29 cellular contexts compared by ENCODE assay signal in genomic region chr22:47269689-47270088, GRCh38.
DNase-seq lines count a peak whose midpoint lies in the region; ATAC-seq, FAIRE-seq and TF ChIP-seq lines count a peak whose summit lies in the region.
"Had no signal": no experiment of that assay in that cellular context is flagged by ENCODE, and none has a peak within 500 bp of the region (broad histone marks: within the 10 kb centered on the region; RNA-seq: fewer than 3 reads in every experiment).

No MANE protein-coding gene starts in this region.

- FAIRE-seq in bronchial epithelial cell (lab: Jason Lieb, UNC): peak; percentile 32
- FAIRE-seq: A204.1, GM12878, GM12892, GM18507 had no signal

- peaks cover 40% of the 10 kb centered on the region for H3K9me3 Mint-ChIP-seq in endothelial cell (ENCODE audit: unreplicated experiment)
- H3K9me3 Mint-ChIP-seq in activated naive CD4-positive, alpha-beta T cell treated with anti-CD3 and anti-CD28 coated beads for 36 hours: no peaks in the 10 kb centered on the region
- peaks cover 52% of the 10 kb centered on the region for H3K9me3 Mint-ChIP-seq in WTC11
- H3K9me3 Mint-ChIP-seq: CD4-positive, alpha-beta memory T cell; CD8-positive, alpha-beta memory T cell had no signal

- peaks cover 11% of the 10 kb centered on the region for H3K36me3 Mint-ChIP-seq in endothelial cell (ENCODE audit: low read depth, unreplicated experiment)
- no peaks in the 10 kb centered on the region for H3K36me3 Mint-ChIP-seq in activated naive CD4-positive, alpha-beta T cell treated with anti-CD3 and anti-CD28 coated beads for 36 hours (ENCODE audit: low read depth)
- peaks cover 8% of the 10 kb centered on the region; the same call in 1 of the 2 replicates for H3K36me3 Mint-ChIP-seq in WTC11
- H3K36me3 Mint-ChIP-seq: CD14-positive monocyte; CD4-positive, alpha-beta memory T cell; CD4-positive, CD25-positive, alpha-beta regulatory T cell; CD8-positive, alpha-beta memory T cell had no signal

- DNase-seq in bronchial epithelial cell (ENCODE audit: low read depth) (no peak), endothelial cell (ENCODE audit: low spot score) (no peak), left lobe of liver (ENCODE audit: low spot score) (no peak), nucleus accumbens (lab: John Stamatoyannopoulos, UW) (no peak), WTC11 (ENCODE audit: low spot score) (no peak), KBM-7 (no peak)
- DNase-seq in activated naive CD4-positive, alpha-beta T cell treated with anti-CD3 and anti-CD28 coated beads for 36 hours: no peak
- DNase-seq: 8988T; ACHN; BE2C; C1 segment of cervical spinal cord; CD4-positive, alpha-beta memory T cell; CD4-positive, CD25-positive, alpha-beta regulatory T cell; CD8-positive, alpha-beta memory T cell; COR-L47; DMS 273 treated with DMSO at 0.1 percent for 48 hours; DMS153; DMS53; DMS79; DND-41; EL; GDM1 had no signal

- H3K27ac ChIP-seq in liver (ENCODE audit: low read depth in 1 of 2, low read length in 2 of 2): no peak overlapping the region
- H3K27ac ChIP-seq: BLaER1 had no signal

- CTCF ChIA-PET in activated naive CD4-positive, alpha-beta T cell treated with anti-CD3 and anti-CD28 coated beads for 36 hours (lab: Charles Lee): no interaction called here
- CTCF ChIA-PET in WTC11 (lab: Charles Lee): interaction anchor here (0.7 kb wide), 1 partner anchor 121 kb away, joined by 3 read pairs; no protein-coding TSS in a partner anchor

- H3K4me1 ChIP-seq in liver (ENCODE audit: control insufficient read depth in 4 of 4, insufficient read depth in 4 of 4, low read length in 3 of 4): no peaks in the 10 kb centered on the region
- H3K4me1 ChIP-seq: BE2C, BLaER1 had no signal

- POLR2A ChIA-PET in WTC11 (lab: Charles Lee): no interaction called here

- H3K9ac ChIP-seq in liver (ENCODE audit: low read depth in 1 of 2, low read length in 2 of 2): no peak overlapping the region
- H3K9ac ChIP-seq: BLaER1 had no signal

- H3K27me3 ChIP-seq in bronchial epithelial cell (ENCODE audit: control insufficient read depth, insufficient read depth, low read length) (no peaks in the 10 kb centered on the region), liver (ENCODE audit: control insufficient read depth in 4 of 4, insufficient read depth in 4 of 4, low read length in 3 of 4) (no peaks in the 10 kb centered on the region)
- H3K27me3 ChIP-seq: BE2C, BLaER1 had no signal

- H3K36me3 ChIP-seq in bronchial epithelial cell (ENCODE audit: control insufficient read depth, insufficient read depth, low read length) (no peaks in the 10 kb centered on the region), liver (ENCODE audit: control insufficient read depth in 4 of 4, insufficient read depth in 3 of 4, low read depth in 1 of 4, low read length in 3 of 4) (no peaks in the 10 kb centered on the region)
- H3K36me3 ChIP-seq: BE2C, BLaER1 had no signal

- intact Hi-C loops in activated naive CD4-positive, alpha-beta T cell treated with anti-CD3 and anti-CD28 coated beads for 36 hours (cut with micrococcal nuclease): no loop called here

- H3K27me3 Mint-ChIP-seq in endothelial cell (ENCODE audit: unreplicated experiment): peaks cover 4% of the 10 kb centered on the region
- no peaks in the 10 kb centered on the region for H3K27me3 Mint-ChIP-seq in activated naive CD4-positive, alpha-beta T cell treated with anti-CD3 and anti-CD28 coated beads for 36 hours (ENCODE audit: low read depth)
- H3K27me3 Mint-ChIP-seq in WTC11 (ENCODE audit: low read depth): peaks cover 2% of the 10 kb centered on the region; the same call in 1 of the 2 replicates

- H3K27ac Mint-ChIP-seq in endothelial cell (ENCODE audit: unreplicated experiment): no peak overlapping the region
- H3K27ac Mint-ChIP-seq in activated naive CD4-positive, alpha-beta T cell treated with anti-CD3 and anti-CD28 coated beads for 36 hours: no peak overlapping the region
- no peak overlapping the region for H3K27ac Mint-ChIP-seq in WTC11
- H3K27ac Mint-ChIP-seq: CD14-positive monocyte; CD4-positive, alpha-beta memory T cell; CD4-positive, CD25-positive, alpha-beta regulatory T cell; CD8-positive, alpha-beta memory T cell had no signal

- peaks cover 0 to 5% (median 3%) of the 10 kb centered on the region in 4 donors for H3K9me3 ChIP-seq in liver (ENCODE audit: control insufficient read depth in 4 of 4, low read length in 3 of 4)
- H3K9me3 ChIP-seq: BE2C, BLaER1 had no signal

- H3K4me1 Mint-ChIP-seq in endothelial cell (ENCODE audit: unreplicated experiment) (no peaks in the 10 kb centered on the region), WTC11 (no peaks in the 10 kb centered on the region)
- H3K4me1 Mint-ChIP-seq in activated naive CD4-positive, alpha-beta T cell treated with anti-CD3 and anti-CD28 coated beads for 36 hours (ENCODE audit: low read depth): no peaks in the 10 kb centered on the region
- H3K4me1 Mint-ChIP-seq: CD14-positive monocyte; CD4-positive, alpha-beta memory T cell; CD4-positive, CD25-positive, alpha-beta regulatory T cell; CD8-positive, alpha-beta memory T cell had no signal

- TF ChIP-seq RAD21 in liver (IDR thresholded peaks at IDR 0.05): no peak

- H3K4me3 ChIP-seq in bronchial epithelial cell (ENCODE audit: low read depth, low read length) (no peak overlapping the region), liver (ENCODE audit: low read depth in 1 of 3, low read length in 3 of 3) (no peak overlapping the region)
- H3K4me3 ChIP-seq: BLaER1, GM12878 had no signal

- TF ChIP-seq CTCF in bronchial epithelial cell (IDR thresholded peaks at IDR 0.05; ENCODE audit: insufficient read depth, low read length, severe bottlenecking) (no peak), endothelial cell (IDR thresholded peaks at IDR 0.05; ENCODE audit: unreplicated experiment) (no peak), liver (IDR thresholded peaks at IDR 0.05; ENCODE audit: low read depth, low read length, missing input control) (no peak), WTC11 (IDR thresholded peaks at IDR 0.05) (no peak)

- H3K4me3 Mint-ChIP-seq in endothelial cell (ENCODE audit: unreplicated experiment): peak overlapping the region; percentile 21
- H3K4me3 Mint-ChIP-seq in activated naive CD4-positive, alpha-beta T cell treated with anti-CD3 and anti-CD28 coated beads for 36 hours: no peak overlapping the region
- no peak overlapping the region for H3K4me3 Mint-ChIP-seq in WTC11
- H3K4me3 Mint-ChIP-seq: CD14-positive monocyte; CD4-positive, alpha-beta memory T cell; CD4-positive, CD25-positive, alpha-beta regulatory T cell; CD8-positive, alpha-beta memory T cell had no signal

- WGBS in liver: 60% methylated on average over 5 of the region's 5 CpGs

- in situ Hi-C loops in KBM-7 (cut with MboI; ENCODE audit: low pct_unique_long_range_greater_than_20kb, low sequenced_read_pairs): no loop called here

- ATAC-seq in left lobe of liver: peak; percentile 50
- ATAC-seq in WTC11: no peak
- ATAC-seq: GM12878 had no signal

TF ChIP-seq in liver, 16 proteins besides CTCF, POLR2A, EP300 and RAD21 (continues in another document):
- TF ChIP-seq ATF3 (IDR thresholded peaks at IDR 0.05) (no peak), EGR1 (IDR thresholded peaks at IDR 0.05; ENCODE audit: low read depth in 2 of 2) (no peak), YY1 (IDR thresholded peaks at IDR 0.05) (no peak), HNF4A (conservative IDR thresholded peaks at IDR 0.05) (peak; percentile 8 to 36)
- TF ChIP-seq, protein P1, sequence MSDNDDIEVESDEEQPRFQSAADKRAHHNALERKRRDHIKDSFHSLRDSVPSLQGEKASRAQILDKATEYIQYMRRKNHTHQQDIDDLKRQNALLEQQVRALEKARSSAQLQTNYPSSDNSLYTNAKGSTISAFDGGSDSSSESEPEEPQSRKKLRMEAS (IDR thresholded peaks at IDR 0.05): no peak

TF ChIP-seq in WTC11, 78 proteins besides CTCF, POLR2A, EP300 and RAD21:
- TF ChIP-seq ETV6 (CRISPR knock-in tag; IDR thresholded peaks at IDR 0.05) (no peak), ZNF425 (CRISPR knock-in tag; conservative IDR thresholded peaks at IDR 0.05) (no peak), ZNF416 (CRISPR knock-in tag; IDR thresholded peaks at IDR 0.05) (no peak)
